ENCODE assay signal across 10 cellular contexts in genomic region chr5:136802382-136802781, GRCh38.
DNase-seq lines count a peak whose midpoint lies in the region; ATAC-seq and TF ChIP-seq lines count a peak whose summit lies in the region.
"Had no signal": no experiment of that assay in that cellular context is flagged by ENCODE, and none has a peak within 500 bp of the region (broad histone marks: within the 10 kb centered on the region; RNA-seq: fewer than 3 reads in every experiment).

No MANE protein-coding gene starts in this region.

- CTCF ChIA-PET in PC-9 (lab: Charles Lee) = interaction anchor here (0.7 to 1.4 kb wide), 2 partner anchors 250 to 518 kb away, joined by 5 read pairs; no protein-coding TSS in a partner anchor
- CTCF ChIA-PET in HEK293T (lab: Yijun Ruan, JAX) = interaction anchor here (0.8 kb wide), 1 partner anchor 518 kb away, joined by 3 read pairs; no protein-coding TSS in a partner anchor

- TF ChIP-seq POLR2A in heart left ventricle (IDR thresholded peaks at IDR 0.05) (no peak), uterus (IDR thresholded peaks at IDR 0.05) (no peak)

- no peak overlapping the region for H3K4me2 ChIP-seq in PC-9

- BruUV-seq in PC-9 (replicated peaks; lab: Mats Ljungman, UMichigan) = no TSS peak

- no peaks in the 10 kb centered on the region for H3K79me2 ChIP-seq in PC-9 (ENCODE audit: low read depth)

- no peaks in the 10 kb centered on the region for H4K20me1 ChIP-seq in PC-9 (ENCODE audit: insufficient read depth)

- H3K27ac ChIP-seq in heart left ventricle (no peak overlapping the region), right atrium auricular region (no peak overlapping the region), PC-9 (no peak overlapping the region), uterus (no peak overlapping the region)

- ATAC-seq in heart left ventricle (peak in 2 of 4 donors; percentile 26 to 55), GM21526 (IDR thresholded peaks at IDR 0.05; ENCODE audit: low FRiP score, unreplicated experiment) (no peak), HG03175 (IDR thresholded peaks at IDR 0.05; ENCODE audit: unreplicated experiment) (no peak)

- 0 out of 2 replicates have a peak, but pooled peaks cover 5% of the 10 kb centered on the region for H3K9me2 ChIP-seq in PC-9 (ENCODE audit: insufficient read depth)

- DNase-seq in heart left ventricle (no peak), right atrium auricular region (ENCODE audit: low spot score) (no peak), PC-9 (peak in 1 of 2 experiments; percentile 21), glomerular endothelial cell (ENCODE audit: extremely low read depth, low read depth, low spot score) (peak; percentile 4), HEK293T (ENCODE audit: extremely low spot score) (no peak), uterus (no peak)
- DNase-seq: CD4-positive, CD25-positive, alpha-beta regulatory T cell; stimulated activated CD4-positive, alpha-beta T cell treated with anti-CD3 and anti-CD28 coated beads, Interleukin-4, amount 100 ng/mL, for 4 hours had no signal

- no peaks in the 10 kb centered on the region for H3K4me1 ChIP-seq in heart left ventricle
- no peaks in the 10 kb centered on the region for H3K4me1 ChIP-seq in right atrium auricular region
- H3K4me1 ChIP-seq in PC-9 (replicated peaks; ENCODE audit: insufficient read depth) = no peaks in the 10 kb centered on the region
- H3K4me1 ChIP-seq in uterus = no peaks in the 10 kb centered on the region

- H2AFZ ChIP-seq in PC-9 = no peak overlapping the region

- WGBS in heart left ventricle, 4 donors = 37 to 50% (median 46%) methylated on average over 2 of the region's 2 CpGs

- POLR2A ChIA-PET in PC-9 (lab: Charles Lee; ENCODE audit: unreplicated experiment) = interaction anchor here (0.7 kb wide), 1 partner anchor 318 kb away, joined by 3 read pairs; no protein-coding TSS in a partner anchor
- POLR2A ChIA-PET in HEK293T (lab: Yijun Ruan, JAX) = no interaction called here

- H3F3A ChIP-seq in PC-9 (ENCODE audit: insufficient read depth, low read depth) = no peaks in the 10 kb centered on the region

- intact Hi-C loops in heart left ventricle (cut with DNase I) = loop anchor here (2.0 to 10.0 kb wide), 14 partner anchors 248 to 812 kb away; partner anchors contain the start of gene SPOCK1 (in 5 of the 10)
- intact Hi-C loops in PC-9 (cut with micrococcal nuclease; ENCODE audit: unreplicated experiment) = loop anchor here (1.0 to 10.0 kb wide), 6 partner anchors 250 to 932 kb away; partner anchors contain the start of genes KLHL3 and SPOCK1
- intact Hi-C loops in uterus (cut with DNase I; ENCODE audit: low total_unique reads) = no loop called here

- H3K4me3 ChIP-seq in heart left ventricle (no peak overlapping the region), right atrium auricular region (no peak overlapping the region), PC-9 (no peak overlapping the region), uterus (no peak overlapping the region)

- H3K27me3 ChIP-seq in heart left ventricle (peaks cover 0 to 3% (median 0%) of the 10 kb centered on the region in 9 donors), right atrium auricular region (no peaks in the 10 kb centered on the region), PC-9 (ENCODE audit: insufficient read depth, low read depth) (no peaks in the 10 kb centered on the region), uterus (no peaks in the 10 kb centered on the region)

- TF ChIP-seq CTCF in heart left ventricle (IDR thresholded peaks at IDR 0.05) (peak in 9 of 12 donors; percentile 16 to 58 (median 48)), right atrium auricular region (IDR thresholded peaks at IDR 0.05) (peak in 1 of 2 donors; percentile 62), PC-9 (conservative IDR thresholded peaks at IDR 0.05) (peak; percentile 67), uterus (IDR thresholded peaks at IDR 0.05) (peak in 2 of 4 experiments; percentile 29 to 51)

- H3K36me3 ChIP-seq in heart left ventricle (no peaks in the 10 kb centered on the region), right atrium auricular region (no peaks in the 10 kb centered on the region), PC-9 (ENCODE audit: low read depth) (no peaks in the 10 kb centered on the region), uterus (no peaks in the 10 kb centered on the region)

- H3K9me3 ChIP-seq in heart left ventricle = no peaks in the 10 kb centered on the region
- H3K9me3 ChIP-seq in right atrium auricular region = no peaks in the 10 kb centered on the region
- no peaks in the 10 kb centered on the region for H3K9me3 ChIP-seq in PC-9 (ENCODE audit: insufficient read depth, low read depth)
- no peaks in the 10 kb centered on the region for H3K9me3 ChIP-seq in uterus

TF ChIP-seq in HEK293T, 16 proteins besides CTCF, POLR2A, EP300 and RAD21:
- no peak for TF ChIP-seq CTBP1 (IDR thresholded peaks at IDR 0.05; ENCODE audit: borderline replicate concordance)
- TF ChIP-seq ARNT (IDR thresholded peaks at IDR 0.05) = no peak
- no peak for TF ChIP-seq ELF4 (IDR thresholded peaks at IDR 0.05)
